In genomic region chr1:45803299-45803780, GRCh38 we compare ENCODE assay signal across 8 cellular contexts. TPM values are rescaled to one million over a fixed set of nuclear protein-coding genes. Genes with fewer than 3 reads are reported as not detected.
DNase-seq lines count a peak whose midpoint lies in the region; ATAC-seq lines count a peak whose summit lies in the region.

TSS of gene MAST2 (plus strand) at chr1:45803612. CDS start at chr1:45803896, 284 bp downstream.

- no peaks in the 10 kb centered on the region for H3K9me3 Mint-ChIP-seq in activated CD8-positive, alpha-beta memory T cell treated with anti-CD3 and anti-CD28 coated beads, Interleukin-2, amount 10 ng/mL, durations not matched to agents 7 days and 5 days (ENCODE audit: low read depth)

- peaks cover 36% of the 10 kb centered on the region for H3K4me1 Mint-ChIP-seq in activated CD8-positive, alpha-beta memory T cell treated with anti-CD3 and anti-CD28 coated beads, Interleukin-2, amount 10 ng/mL, durations not matched to agents 7 days and 5 days

- peaks cover 15% of the 10 kb centered on the region for H3K36me3 Mint-ChIP-seq in activated CD8-positive, alpha-beta memory T cell treated with anti-CD3 and anti-CD28 coated beads, Interleukin-2, amount 10 ng/mL, durations not matched to agents 7 days and 5 days

- no peaks in the 10 kb centered on the region for H3K27me3 Mint-ChIP-seq in activated CD8-positive, alpha-beta memory T cell treated with anti-CD3 and anti-CD28 coated beads, Interleukin-2, amount 10 ng/mL, durations not matched to agents 7 days and 5 days

- CTCF ChIA-PET in activated CD8-positive, alpha-beta memory T cell treated with anti-CD3 and anti-CD28 coated beads, Interleukin-2, amount 10 ng/mL, durations not matched to agents 7 days and 5 days (lab: Charles Lee) = interaction anchor here (0.7 to 2.4 kb wide), 2 partner anchors 40 to 196 kb away, joined by 3 to 6 read pairs; no protein-coding TSS in a partner anchor

- 0% methylated on average over 5 to 34 of the region's 58 CpGs for WGBS in mesodermal cell (ENCODE audit: insufficient coverage in 2 of 2), 2 experiments

- H3K4me1 ChIP-seq in mesodermal cell (ENCODE audit: control insufficient read depth, insufficient read depth, low read length, poor library complexity, severe bottlenecking) = peaks cover 12% of the 10 kb centered on the region

- peak within 1 kb of the TSS; percentile 75 for H3K4me3 ChIP-seq in mesodermal cell (ENCODE audit: extremely low read depth, insufficient read depth, low read length, poor library complexity, severe bottlenecking)

- in situ Hi-C loops in endometrial microvascular endothelial cells (cut with HindIII; ENCODE audit: inconsistent ontology term, low pct_unique_long_range_greater_than_20kb, low sequenced_read_pairs) = loop anchor here (25.0 kb wide), 1 partner anchor 116 kb away; the partner anchor contains the start of genes GPBP1L1 and TMEM69

- H3K9me3 ChIP-seq in mesodermal cell (ENCODE audit: control insufficient read depth, low read length) = no peaks in the 10 kb centered on the region

- DNase-seq in COLO668 (lab: John Stamatoyannopoulos, UW; ENCODE audit: unreplicated experiment) (peak; percentile 100), HT1080 (ENCODE audit: low read depth) (peak; percentile 77), NOMO-1 treated with DMSO at 0.1 percent for 48 hours (lab: John Stamatoyannopoulos, UW; ENCODE audit: unreplicated experiment) (peak; percentile 79)
- peak; percentile 88 for DNase-seq in activated CD8-positive, alpha-beta memory T cell treated with anti-CD3 and anti-CD28 coated beads, Interleukin-2, amount 10 ng/mL, durations not matched to agents 7 days and 5 days
- peak; percentile 57 for DNase-seq in stimulated activated CD8-positive, alpha-beta memory T cell treated with anti-CD3 and anti-CD28 coated beads, Interleukin-15, amount 100 ng/mL, for 1 hour (ENCODE audit: low read depth)

- H3K4me3 Mint-ChIP-seq in activated CD8-positive, alpha-beta memory T cell treated with anti-CD3 and anti-CD28 coated beads, Interleukin-2, amount 10 ng/mL, durations not matched to agents 7 days and 5 days = peak within 1 kb of the TSS; percentile 90

- H3K27ac ChIP-seq in mesodermal cell (ENCODE audit: low read depth, low read length, severe bottlenecking) = peak within 1 kb of the TSS; percentile 94

- peak; percentile 76 for ATAC-seq in GM21360 (IDR thresholded peaks at IDR 0.05; ENCODE audit: unreplicated experiment)
- peak; percentile 98 for ATAC-seq in activated CD8-positive, alpha-beta memory T cell treated with anti-CD3 and anti-CD28 coated beads, Interleukin-2, amount 10 ng/mL, durations not matched to agents 7 days and 5 days

- H3K27ac Mint-ChIP-seq in activated CD8-positive, alpha-beta memory T cell treated with anti-CD3 and anti-CD28 coated beads, Interleukin-2, amount 10 ng/mL, durations not matched to agents 7 days and 5 days = peak within 1 kb of the TSS; percentile 85

- peaks cover 26% of the 10 kb centered on the region for H3K36me3 ChIP-seq in mesodermal cell (ENCODE audit: control insufficient read depth, insufficient read depth, low read length)

RNA-seq across cellular contexts. Expression of gene MAST2, which starts in this region (rescaled TPM):
- 19.3 and 21.3 TPM in 2 replicates for total RNA-seq in HT1080 (2014; rRNA removed; shearing (Covaris generic))
- 17.3 and 18.5 TPM in 2 replicates for polyA plus RNA-seq in HT1080 (2015; cell fraction: cytosol; rRNA removed)
- 59.3 and 63.0 TPM in 2 replicates for polyA plus RNA-seq in HT1080 (2015; cell fraction: nucleus; rRNA removed)
- total RNA-seq in activated CD8-positive, alpha-beta memory T cell treated with anti-CD3 and anti-CD28 coated beads, Interleukin-2, amount 10 ng/mL, durations not matched to agents 7 days and 5 days = 10 to 100 TPM; 29.5 to 35.6 TPM
- 17.6 TPM for total RNA-seq in endometrial microvascular endothelial cells (ENCODE audit: inconsistent ontology term)
- polyA plus RNA-seq in mesodermal cell (2013, experiment 1 of 2) = 26.5 TPM
- 26.3 TPM for polyA plus RNA-seq in mesodermal cell (2013, experiment 2 of 2)

Comparison
In these comparisons a context has a peak if more than half of its experiments do, and no peak if none do; other contexts are left out.
1. Peak in every context shown above with its lines: DNase-seq, ATAC-seq, H3K4me3 ChIP-seq and H3K27ac ChIP-seq.